Comparison of ENCODE assay signal across 8 cellular contexts in genomic region chr20:15930324-15931305, GRCh38.
DNase-seq lines count a peak whose midpoint lies in the region; ATAC-seq and TF ChIP-seq lines count a peak whose summit lies in the region.

No MANE protein-coding gene starts in this region.

- H3F3A ChIP-seq in smooth muscle cell (ENCODE audit: low read depth): peaks cover 8% of the 10 kb centered on the region

- H3K27me3 ChIP-seq in foreskin keratinocyte (no peaks in the 10 kb centered on the region), smooth muscle cell (ENCODE audit: low read depth) (no peaks in the 10 kb centered on the region)

- no peaks in the 10 kb centered on the region for H3K79me2 ChIP-seq in smooth muscle cell (ENCODE audit: low read depth)

- no peaks in the 10 kb centered on the region for H4K20me1 ChIP-seq in smooth muscle cell (ENCODE audit: low read depth)

- no peak overlapping the region for H3K27ac ChIP-seq in RWPE1
- no peak overlapping the region for H3K27ac ChIP-seq in foreskin keratinocyte
- no peak overlapping the region for H3K27ac ChIP-seq in smooth muscle cell (ENCODE audit: low read depth)

- POLR2A ChIA-PET in RWPE1 (lab: Yijun Ruan, JAX; ENCODE audit: low non-redundant PET): no interaction called here

- H3K9me3 ChIP-seq in smooth muscle cell (replicated peaks; ENCODE audit: low read depth): no peaks in the 10 kb centered on the region

- DNase-seq in AG08396 (ENCODE audit: low spot score) (peak; percentile 22), HPDE6-E6E7 (ENCODE audit: extremely low spot score) (peak; percentile 20), RWPE1 (ENCODE audit: low spot score) (peak; percentile 20), foreskin keratinocyte (peak in 1 of 2 donors; percentile 43), smooth muscle cell (lab: John Stamatoyannopoulos, UW; ENCODE audit: unreplicated experiment) (no peak), mesenteric fat pad (ENCODE audit: low spot score) (no peak)
- no peak for DNase-seq in stimulated activated CD4-positive, alpha-beta T cell treated with anti-CD3 and anti-CD28 coated beads, Interleukin-4, amount 100 ng/mL, for 24 hours

- TF ChIP-seq CTCF in RWPE1 (conservative IDR thresholded peaks at IDR 0.05; ENCODE audit: low read depth): peak; percentile 46
- TF ChIP-seq CTCF in foreskin keratinocyte (conservative IDR thresholded peaks at IDR 0.05): peak; percentile 80
- TF ChIP-seq CTCF in smooth muscle cell (IDR thresholded peaks at IDR 0.05; ENCODE audit: borderline replicate concordance, insufficient read depth, poor library complexity, severe bottlenecking): peak; percentile 68

- ATAC-seq in foreskin keratinocyte (peak; percentile 66), HG02852 (IDR thresholded peaks at IDR 0.05; ENCODE audit: unreplicated experiment) (no peak)

- H3K4me1 ChIP-seq in foreskin keratinocyte: no peaks in the 10 kb centered on the region
- no peaks in the 10 kb centered on the region for H3K4me1 ChIP-seq in smooth muscle cell (ENCODE audit: low read depth)

- H3K4me3 ChIP-seq in smooth muscle cell: peak overlapping the region; percentile 7

- 40% methylated on average over 2 of the region's 2 CpGs for WGBS in smooth muscle cell (ENCODE audit: low lambda C conversion rate)

- H2AFZ ChIP-seq in smooth muscle cell (ENCODE audit: low read depth): peak overlapping the region; percentile 76

- CTCF ChIA-PET in RWPE1 (lab: Yijun Ruan, JAX): interaction anchor here (0.6 kb wide), 2 partner anchors 130 to 1593 kb away, joined by 3 read pairs; partner anchors contain the start of gene FLRT3

- H3K9ac ChIP-seq in smooth muscle cell (ENCODE audit: low read depth): no peak overlapping the region

- H3K36me3 ChIP-seq in smooth muscle cell (ENCODE audit: low read depth): no peaks in the 10 kb centered on the region

- peak overlapping the region; percentile 72 for H3K4me2 ChIP-seq in smooth muscle cell

Comparison
In these comparisons a context has a peak if more than half of its experiments do, and no peak if none do; other contexts are left out.
1. DNase-seq: peak in AG08396 (single experiment), HPDE6-E6E7 (single experiment) and RWPE1 (single experiment); none in smooth muscle cell (single experiment), mesenteric fat pad (single experiment) and stimulated activated CD4-positive, alpha-beta T cell treated with anti-CD3 and anti-CD28 coated beads, Interleukin-4, amount 100 ng/mL, for 24 hours (single experiment).
2. Peak in every context shown above with its lines, with median percentiles within 50 percentile points of each other: CTCF ChIP-seq.